8 cellular contexts compared by ENCODE assay signal in the genomic region with DNA sequence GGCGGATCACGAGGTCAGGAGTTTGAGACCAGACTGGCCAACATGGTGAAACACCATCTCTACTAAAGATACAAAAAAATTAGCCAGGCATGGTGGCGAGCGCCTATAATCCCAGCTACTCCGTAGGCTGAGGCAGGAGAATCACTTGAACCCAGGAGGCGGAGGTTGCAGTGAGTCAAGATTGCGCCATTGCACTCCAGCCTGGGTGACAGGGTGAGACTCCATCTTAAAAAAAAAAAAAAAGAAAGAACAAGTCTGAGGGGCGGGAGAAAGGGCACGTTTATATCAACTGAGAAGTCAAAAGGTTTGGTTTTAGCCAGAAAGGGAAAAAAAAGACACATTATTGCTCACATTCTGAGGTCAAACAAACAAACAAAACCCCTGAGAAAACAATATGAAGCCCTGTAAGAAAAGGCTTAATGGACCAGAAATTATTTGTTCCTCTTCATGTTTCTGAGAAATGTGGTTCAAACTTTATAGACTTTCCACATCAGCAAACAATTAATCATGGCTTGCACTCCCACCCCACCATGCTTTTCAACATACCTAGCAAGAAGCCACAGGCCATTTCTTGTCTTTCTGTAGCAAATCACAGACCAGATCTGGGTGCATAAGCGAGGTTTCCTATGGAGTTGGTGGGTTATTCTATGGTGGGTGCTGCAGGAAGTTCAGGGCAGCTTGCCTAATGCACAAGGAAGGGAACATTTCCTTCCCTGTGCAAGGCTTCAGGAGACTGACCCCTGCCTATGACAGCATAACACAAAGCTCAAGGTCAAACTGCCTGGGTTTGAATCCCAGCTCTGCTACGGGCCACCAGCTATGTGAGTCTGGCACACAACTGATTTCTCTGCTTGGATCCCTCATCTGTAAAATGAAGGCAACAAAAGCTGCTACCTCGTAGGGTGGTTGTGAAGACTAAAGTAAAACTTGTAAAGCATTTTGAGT.
DNase-seq lines count a peak whose midpoint lies in the region; ATAC-seq and TF ChIP-seq lines count a peak whose summit lies in the region.

No MANE protein-coding gene starts in this region.

- H4K20me1 ChIP-seq in hepatocyte (ENCODE audit: insufficient read depth, poor library complexity, severe bottlenecking), result no peaks in the 10 kb centered on the region

- H3K27ac Mint-ChIP-seq in HFFc6 (peak overlapping the region; percentile 98), activated B cell treated with CpG ODN at 0.5 μM for 24 hours (peak overlapping the region; percentile 78)
- H3K27ac Mint-ChIP-seq in stimulated activated memory B cell treated with anti-CD40 and anti-IgM and Interleukin-4, amounts not matched to agents 10 μg/mL and 1 μg/mL and 100 μg/mL, for 72 hours, result peak overlapping the region; percentile 65

- no peak overlapping the region for H3K4me3 ChIP-seq in hepatocyte

- DNase-seq in HFFc6 (no peak), activated B cell treated with CpG ODN at 0.5 μM for 24 hours (no peak), hepatocyte (ENCODE audit: low spot score) (no peak), ureter (ENCODE audit: low spot score) (no peak), NCI-H774 (lab: John Stamatoyannopoulos, UW) (no peak)

- POLR2A ChIA-PET in activated B cell treated with CpG ODN at 0.5 μM for 24 hours (lab: Charles Lee), result interaction anchor here (1.0 to 2.0 kb wide), 5 partner anchors 23 to 150 kb away, joined by 4 to 19 read pairs (median 9); partner anchors contain the start of gene BHLHE41

- no peak for TF ChIP-seq CTCF in HFFc6 (IDR thresholded peaks at IDR 0.05)
- TF ChIP-seq CTCF in activated B cell treated with CpG ODN at 0.5 μM for 24 hours (IDR thresholded peaks at IDR 0.05), result no peak
- no peak for TF ChIP-seq CTCF in hepatocyte (IDR thresholded peaks at IDR 0.05; ENCODE audit: poor library complexity)

- H3K27me3 Mint-ChIP-seq in HFFc6 (ENCODE audit: insufficient read depth) (no peaks in the 10 kb centered on the region; the same call in none of the 2 replicates), activated B cell treated with CpG ODN at 0.5 μM for 24 hours (no peaks in the 10 kb centered on the region)
- no peaks in the 10 kb centered on the region for H3K27me3 Mint-ChIP-seq in stimulated activated memory B cell treated with anti-CD40 and anti-IgM and Interleukin-4, amounts not matched to agents 10 μg/mL and 1 μg/mL and 100 μg/mL, for 72 hours

- H3K27me3 ChIP-seq in hepatocyte, result no peaks in the 10 kb centered on the region

- peaks cover 31% of the 10 kb centered on the region for H3K4me1 ChIP-seq in hepatocyte (ENCODE audit: insufficient read depth)

- 83% methylated on average over 12 of the region's 12 CpGs for WGBS in hepatocyte (ENCODE audit: low lambda C conversion rate, missing lambda C conversion rate)

- peak overlapping the region; percentile 86 for H3K4me3 Mint-ChIP-seq in HFFc6
- H3K4me3 Mint-ChIP-seq in activated B cell treated with CpG ODN at 0.5 μM for 24 hours, result no peak overlapping the region
- H3K4me3 Mint-ChIP-seq in stimulated activated memory B cell treated with anti-CD40 and anti-IgM and Interleukin-4, amounts not matched to agents 10 μg/mL and 1 μg/mL and 100 μg/mL, for 72 hours, result no peak overlapping the region

- H3K79me2 ChIP-seq in hepatocyte, result no peaks in the 10 kb centered on the region

- H3K36me3 Mint-ChIP-seq in HFFc6 (ENCODE audit: low read depth), result no peaks in the 10 kb centered on the region
- H3K36me3 Mint-ChIP-seq in activated B cell treated with CpG ODN at 0.5 μM for 24 hours (ENCODE audit: low read depth), result no peaks in the 10 kb centered on the region
- no peaks in the 10 kb centered on the region for H3K36me3 Mint-ChIP-seq in stimulated activated memory B cell treated with anti-CD40 and anti-IgM and Interleukin-4, amounts not matched to agents 10 μg/mL and 1 μg/mL and 100 μg/mL, for 72 hours

- H3K9me3 ChIP-seq in hepatocyte (ENCODE audit: low read depth), result no peaks in the 10 kb centered on the region

- H3K27ac ChIP-seq in hepatocyte, result peak overlapping the region; percentile 95

- intact Hi-C loops in activated B cell treated with CpG ODN at 0.5 μM for 24 hours (cut with micrococcal nuclease), result loop anchor here (5.0 kb wide), 1 partner anchor 1643 kb away; no protein-coding TSS in a partner anchor

- peak overlapping the region; percentile 8 for H3K4me2 ChIP-seq in hepatocyte

- CTCF ChIA-PET in activated B cell treated with CpG ODN at 0.5 μM for 24 hours (lab: Charles Lee), result interaction anchor here (0.6 to 2.0 kb wide), 3 partner anchors 65 to 157 kb away, joined by 3 to 4 read pairs (median 3); no protein-coding TSS in a partner anchor

- H2AFZ ChIP-seq in hepatocyte, result peak overlapping the region; percentile 14

- H3K36me3 ChIP-seq in hepatocyte (replicated peaks; ENCODE audit: insufficient read depth, low read depth), result no peaks in the 10 kb centered on the region

- H3K9me3 Mint-ChIP-seq in HFFc6 (no peaks in the 10 kb centered on the region), activated B cell treated with CpG ODN at 0.5 μM for 24 hours (no peaks in the 10 kb centered on the region)
- H3K9me3 Mint-ChIP-seq in stimulated activated memory B cell treated with anti-CD40 and anti-IgM and Interleukin-4, amounts not matched to agents 10 μg/mL and 1 μg/mL and 100 μg/mL, for 72 hours, result no peaks in the 10 kb centered on the region

- ATAC-seq in activated B cell treated with CpG ODN at 0.5 μM for 24 hours (ENCODE audit: low read depth), result no peak
- no peak for ATAC-seq in stimulated activated memory B cell treated with anti-CD40 and anti-IgM and Interleukin-4, amounts not matched to agents 10 μg/mL and 1 μg/mL and 100 μg/mL, for 72 hours
- no peak for ATAC-seq in HG03571 (IDR thresholded peaks at IDR 0.05; ENCODE audit: unreplicated experiment)
- ATAC-seq in HG03442 (IDR thresholded peaks at IDR 0.05; ENCODE audit: unreplicated experiment), result no peak

- no peaks in the 10 kb centered on the region for H3K9me2 ChIP-seq in hepatocyte (replicated peaks; ENCODE audit: insufficient read depth)

- H3K4me1 Mint-ChIP-seq in HFFc6 (ENCODE audit: low read depth), result peaks cover 64% of the 10 kb centered on the region
- peaks cover 53% of the 10 kb centered on the region for H3K4me1 Mint-ChIP-seq in activated B cell treated with CpG ODN at 0.5 μM for 24 hours
- H3K4me1 Mint-ChIP-seq in stimulated activated memory B cell treated with anti-CD40 and anti-IgM and Interleukin-4, amounts not matched to agents 10 μg/mL and 1 μg/mL and 100 μg/mL, for 72 hours, result peaks cover 52% of the 10 kb centered on the region
